In the genomic region with DNA sequence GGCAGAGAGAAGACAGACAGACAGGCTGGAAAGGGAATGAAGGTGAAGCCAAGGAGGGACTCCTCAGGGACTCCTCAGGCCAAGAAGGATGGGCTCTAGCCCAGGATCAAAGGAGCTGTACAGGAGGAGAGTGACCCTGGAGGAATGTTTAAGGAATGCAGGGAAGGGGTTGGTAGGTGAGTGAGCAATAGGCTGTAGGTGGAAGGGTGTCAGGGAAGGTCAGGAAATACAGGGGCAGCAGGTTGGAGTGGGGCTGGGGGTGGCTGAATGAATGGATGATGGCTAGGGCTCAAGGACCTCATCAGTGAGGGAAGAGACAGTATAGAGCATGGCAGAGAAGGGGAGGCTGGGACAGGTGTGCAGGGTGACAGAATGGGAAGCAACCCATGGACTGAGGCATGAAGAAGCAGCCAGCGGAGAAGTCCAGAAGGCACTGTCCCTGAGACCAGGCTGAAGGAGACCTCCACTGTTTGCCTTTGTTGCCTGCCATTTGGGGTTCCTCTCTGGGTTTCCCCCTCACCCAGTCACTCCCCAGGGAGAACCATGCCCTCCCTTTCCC, we compare ENCODE assay signal across 1 cellular context.
A peak's percentile ranks its signal among the peaks of the same experiment; 100 is the strongest.
TF ChIP-seq lines count a peak whose summit lies in the region.

No MANE protein-coding gene starts in this region.

TF ChIP-seq in HepG2, 621 proteins besides CTCF, POLR2A, EP300 and RAD21:
- no peak for TF ChIP-seq ZNF616 (CRISPR knock-in tag; IDR thresholded peaks at IDR 0.05; ENCODE audit: low read depth)
- TF ChIP-seq, protein P1, sequence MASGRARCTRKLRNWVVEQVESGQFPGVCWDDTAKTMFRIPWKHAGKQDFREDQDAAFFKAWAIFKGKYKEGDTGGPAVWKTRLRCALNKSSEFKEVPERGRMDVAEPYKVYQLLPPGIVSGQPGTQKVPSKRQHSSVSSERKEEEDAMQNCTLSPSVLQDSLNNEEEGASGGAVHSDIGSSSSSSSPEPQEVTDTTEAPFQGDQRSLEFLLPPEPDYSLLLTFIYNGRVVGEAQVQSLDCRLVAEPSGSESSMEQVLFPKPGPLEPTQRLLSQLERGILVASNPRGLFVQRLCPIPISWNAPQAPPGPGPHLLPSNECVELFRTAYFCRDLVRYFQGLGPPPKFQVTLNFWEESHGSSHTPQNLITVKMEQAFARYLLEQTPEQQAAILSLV (CRISPR knock-in tag; IDR thresholded peaks at IDR 0.05; ENCODE audit: borderline replicate concordance), result no peak
- no peak for TF ChIP-seq RBM39 (IDR thresholded peaks at IDR 0.05; ENCODE audit: low read depth, low read length, poor library complexity, severe bottlenecking)
- no peak for TF ChIP-seq ZNF607 (CRISPR knock-in tag; IDR thresholded peaks at IDR 0.05; ENCODE audit: borderline replicate concordance)
- no peak for TF ChIP-seq GFI1 (CRISPR knock-in tag; IDR thresholded peaks at IDR 0.05; ENCODE audit: borderline replicate concordance)
- TF ChIP-seq SP1 (IDR thresholded peaks at IDR 0.05), result 0 out of 2 replicates have a peak, but pooled peaks have one; percentile 16
- no peak for TF ChIP-seq SP1 (CRISPR knock-in tag; IDR thresholded peaks at IDR 0.05)
